In the genomic region with DNA sequence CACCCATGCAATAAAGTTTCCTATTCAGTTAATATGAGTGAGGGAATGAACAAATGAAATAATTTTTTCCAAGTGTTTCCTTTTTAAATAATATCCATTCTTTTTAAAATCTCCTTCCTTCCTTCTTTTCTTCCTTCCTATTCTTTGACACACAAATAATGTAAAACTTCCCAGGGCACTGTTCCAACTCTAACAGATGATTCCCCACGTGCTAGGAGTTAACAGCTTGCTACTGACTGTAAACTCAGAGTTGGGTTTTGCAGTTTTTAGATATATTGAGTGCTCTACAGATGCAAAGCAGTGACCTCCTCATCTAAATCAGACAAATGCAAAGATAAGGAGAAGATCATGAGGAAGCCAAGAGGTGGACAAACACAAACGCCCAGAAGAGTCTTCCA, we compare ENCODE assay signal across 25 cellular contexts. TPM values are rescaled to one million over a fixed set of nuclear protein-coding genes. Genes with fewer than 3 reads are reported as not detected.
DNase-seq lines count a peak whose midpoint lies in the region; ATAC-seq and TF ChIP-seq lines count a peak whose summit lies in the region.
"Had no signal": no experiment of that assay in that cellular context is flagged by ENCODE, and none has a peak within 500 bp of the region (broad histone marks: within the 10 kb centered on the region; RNA-seq: fewer than 3 reads in every experiment).

No MANE protein-coding gene starts in this region.

- H3K27me3 ChIP-seq in hepatocyte = no peaks in the 10 kb centered on the region
- H3K27me3 ChIP-seq in neuronal stem cell (ENCODE audit: control insufficient read depth in 3 of 3, insufficient read depth in 3 of 3, low read depth in 1 of 3, low read length in 3 of 3) = peaks cover 0 to 20% (median 0%) of the 10 kb centered on the region in 3 experiments
- peaks cover 12% of the 10 kb centered on the region for H3K27me3 ChIP-seq in CD8-positive, alpha-beta memory T cell (ENCODE audit: insufficient read depth, low read length, poor library complexity, severe bottlenecking)
- H3K27me3 ChIP-seq: MG63, uterus had no signal

- H3K9ac ChIP-seq in neuronal stem cell (ENCODE audit: low read depth, low read length, poor library complexity) = no peak overlapping the region
- H3K9ac ChIP-seq: SK-N-SH had no signal

- no peak overlapping the region for H3K18ac ChIP-seq in neuronal stem cell (ENCODE audit: low read length)

- no peak overlapping the region for H3K23ac ChIP-seq in neuronal stem cell (ENCODE audit: low read depth, low read length, poor library complexity)

- peaks cover 2% of the 10 kb centered on the region for H3K79me1 ChIP-seq in neuronal stem cell (ENCODE audit: low read depth, low read length)

- H2AFZ ChIP-seq in hepatocyte (no peak overlapping the region), neuronal stem cell (ENCODE audit: low read length) (no peak overlapping the region)

- H4K91ac ChIP-seq in neuronal stem cell (ENCODE audit: low read depth, low read length, poor library complexity) = no peak overlapping the region

- H3K4me2 ChIP-seq in hepatocyte (peak overlapping the region; percentile 66), neuronal stem cell (ENCODE audit: insufficient read depth, low read length, poor library complexity, severe bottlenecking) (no peak overlapping the region)
- H3K4me2 ChIP-seq: SK-N-SH had no signal

- DNase-seq in DMS 273 treated with DMSO at 0.1 percent for 48 hours (lab: John Stamatoyannopoulos, UW) (peak; percentile 83), NCI-H524 treated with DMSO at 0.1 percent for 48 hours (lab: John Stamatoyannopoulos, UW) (peak; percentile 21), hepatocyte (ENCODE audit: low spot score) (peak; percentile 14), neuronal stem cell (ENCODE audit: low spot score) (no peak)
- DNase-seq in CD8-positive, alpha-beta memory T cell = no peak
- DNase-seq: activated CD4-positive, alpha-beta T cell treated with anti-CD3 and anti-CD28 coated beads, Interleukin-2, amount 50 U/mL, for 4 hours; activated CD8-positive, alpha-beta memory T cell treated with anti-CD3 and anti-CD28 coated beads, Interleukin-2, amount 50 U/mL, for 48 hours; effector memory CD8-positive, alpha-beta T cell; esophagus squamous epithelium; GOT3; mammary epithelial cell; MG63; naive thymus-derived CD4-positive, alpha-beta T cell; NCI-H1417 treated with DMSO at 0.1 percent for 48 hours; NCI-H748 treated with DMSO at 0.1 percent for 48 hours; RPMI8226; SK-N-SH; uterus had no signal

- no peaks in the 10 kb centered on the region for H4K20me1 ChIP-seq in hepatocyte (ENCODE audit: insufficient read depth, poor library complexity, severe bottlenecking)

- no peak overlapping the region for H2AK5ac ChIP-seq in neuronal stem cell (ENCODE audit: low read depth, low read length)

- no peaks in the 10 kb centered on the region for H3K79me2 ChIP-seq in hepatocyte

- no peak overlapping the region for H3K4ac ChIP-seq in neuronal stem cell (ENCODE audit: low read length)

- TF ChIP-seq CTCF in hepatocyte (IDR thresholded peaks at IDR 0.05; ENCODE audit: poor library complexity) = no peak

- H2BK5ac ChIP-seq in neuronal stem cell (ENCODE audit: low read length) = no peak overlapping the region

- CTCF ChIA-PET in CD8-positive, alpha-beta memory T cell (lab: Charles Lee) = no interaction called here

- H3K9me2 ChIP-seq in hepatocyte (replicated peaks; ENCODE audit: insufficient read depth) = no peaks in the 10 kb centered on the region
- H3K9me2 ChIP-seq: SK-N-SH had no signal

- H2BK15ac ChIP-seq in neuronal stem cell (ENCODE audit: low read length) = no peak overlapping the region

- H3K14ac ChIP-seq in neuronal stem cell (ENCODE audit: low read length) = no peak overlapping the region

- no peak overlapping the region for H3K4me3 ChIP-seq in hepatocyte
- H3K4me3 ChIP-seq in neuronal stem cell (ENCODE audit: low read length in 2 of 2) = no peak overlapping the region
- H3K4me3 ChIP-seq in CD8-positive, alpha-beta memory T cell (ENCODE audit: low read length) = no peak overlapping the region
- H3K4me3 ChIP-seq: esophagus squamous epithelium, gastroesophageal sphincter, MG63, uterus had no signal

- no peaks in the 10 kb centered on the region for H3K9me3 ChIP-seq in hepatocyte (ENCODE audit: low read depth)
- H3K9me3 ChIP-seq in neuronal stem cell (replicated peaks in 1 of 2; ENCODE audit: control insufficient read depth in 2 of 2, insufficient read depth in 1 of 2, low read depth in 1 of 2, low read length in 2 of 2) = peaks cover 0 to 11% of the 10 kb centered on the region in 2 donors
- no peaks in the 10 kb centered on the region for H3K9me3 ChIP-seq in CD8-positive, alpha-beta memory T cell (ENCODE audit: low read length)
- H3K9me3 ChIP-seq: esophagus squamous epithelium, SK-N-SH, uterus had no signal

- WGBS in hepatocyte (ENCODE audit: low lambda C conversion rate, missing lambda C conversion rate) = 13% methylated on average over 2 of the region's 2 CpGs
- no CpG with 5 or more reads among the region's 2 CpGs for WGBS in neuronal stem cell (ENCODE audit: extremely low coverage in 2 of 2, insufficient read length in 2 of 2, insufficient replicate concordance in 1 of 2), 2 donors

- no peak for ATAC-seq in GM21515 (IDR thresholded peaks at IDR 0.05; ENCODE audit: unreplicated experiment)
- ATAC-seq in HG03097 (IDR thresholded peaks at IDR 0.05; ENCODE audit: low FRiP score, unreplicated experiment) = no peak
- ATAC-seq in HG02623 (IDR thresholded peaks at IDR 0.05; ENCODE audit: unreplicated experiment) = no peak
- ATAC-seq: effector memory CD8-positive, alpha-beta T cell; gastroesophageal sphincter; naive thymus-derived CD4-positive, alpha-beta T cell; sciatic nerve had no signal

- H3K4me1 Mint-ChIP-seq in CD8-positive, alpha-beta memory T cell = peaks cover 2 to 10% (median 7%) of the 10 kb centered on the region in 3 donors

- H2BK120ac ChIP-seq in neuronal stem cell (ENCODE audit: low read depth, low read length) = no peak overlapping the region

- no peak overlapping the region for H2BK12ac ChIP-seq in neuronal stem cell (ENCODE audit: low read length)

- peaks cover 0 to 3% (median 0%) of the 10 kb centered on the region in 3 donors for H3K36me3 Mint-ChIP-seq in CD8-positive, alpha-beta memory T cell

- peaks cover 9 to 59% of the 10 kb centered on the region in 2 donors for H3K27me3 Mint-ChIP-seq in CD8-positive, alpha-beta memory T cell

- H3K9me3 Mint-ChIP-seq in CD8-positive, alpha-beta memory T cell = no peaks in the 10 kb centered on the region
- H3K9me3 Mint-ChIP-seq: activated T-helper 2 cell treated with anti-CD3 and anti-CD28 coated beads, Interferon-gamma antibody, Interleukin-2, Interleukin-4, amounts not matched to agents 10 μg/mL and 5 μg/mL and 100 μg/mL, durations not matched to agents 14 hours and 24 hours and 36 hours; effector memory CD8-positive, alpha-beta T cell had no signal

- H3K4me1 ChIP-seq in hepatocyte (ENCODE audit: insufficient read depth) = peaks cover 32% of the 10 kb centered on the region
- H3K4me1 ChIP-seq in neuronal stem cell (ENCODE audit: control insufficient read depth in 2 of 2, insufficient read depth in 1 of 2, low read depth in 1 of 2, low read length in 2 of 2) = peaks cover 17 to 22% of the 10 kb centered on the region in 2 donors
- H3K4me1 ChIP-seq in CD8-positive, alpha-beta memory T cell (ENCODE audit: insufficient read depth, low read length) = peaks cover 4% of the 10 kb centered on the region
- H3K4me1 ChIP-seq: gastroesophageal sphincter, uterus had no signal

- H3K27ac ChIP-seq in hepatocyte = peak overlapping the region; percentile 0
- peak overlapping the region; percentile 87 for H3K27ac ChIP-seq in neuronal stem cell (replicated peaks; ENCODE audit: low read length)
- no peak overlapping the region for H3K27ac ChIP-seq in CD8-positive, alpha-beta memory T cell (ENCODE audit: low read depth, low read length)
- H3K27ac ChIP-seq: esophagus squamous epithelium, gastroesophageal sphincter, uterus had no signal

- no peak overlapping the region for H3K27ac Mint-ChIP-seq in CD8-positive, alpha-beta memory T cell
- H3K27ac Mint-ChIP-seq: activated naive CD8-positive, alpha-beta T cell; activated T-helper 2 cell treated with anti-CD3 and anti-CD28 coated beads, Interferon-gamma antibody, Interleukin-2, Interleukin-4, amounts not matched to agents 10 μg/mL and 5 μg/mL and 100 μg/mL, durations not matched to agents 14 hours and 24 hours and 36 hours; effector memory CD8-positive, alpha-beta T cell; naive thymus-derived CD4-positive, alpha-beta T cell had no signal

- no peak overlapping the region for H3K4me3 Mint-ChIP-seq in CD8-positive, alpha-beta memory T cell
- H3K4me3 Mint-ChIP-seq: activated naive CD8-positive, alpha-beta T cell; effector memory CD8-positive, alpha-beta T cell; naive thymus-derived CD4-positive, alpha-beta T cell had no signal

- POLR2A ChIA-PET in CD8-positive, alpha-beta memory T cell (lab: Charles Lee) = no interaction called here

- H4K8ac ChIP-seq in neuronal stem cell (ENCODE audit: low read depth, low read length) = no peak overlapping the region

- no peaks in the 10 kb centered on the region for H3K36me3 ChIP-seq in hepatocyte (replicated peaks; ENCODE audit: insufficient read depth, low read depth)
- no peaks in the 10 kb centered on the region for H3K36me3 ChIP-seq in neuronal stem cell (replicated peaks in 1 of 2; ENCODE audit: control insufficient read depth in 2 of 2, insufficient read depth in 2 of 2, low read length in 2 of 2)
- no peaks in the 10 kb centered on the region for H3K36me3 ChIP-seq in CD8-positive, alpha-beta memory T cell (ENCODE audit: insufficient read depth, low read length)
- H3K36me3 ChIP-seq: esophagus squamous epithelium, gastroesophageal sphincter, MG63, uterus had no signal

RNA-seq across cellular contexts. Expression of a gene that starts 54.0 kb away (rescaled TPM):
- 11.9 and 14.5 TPM in 2 replicates for total RNA-seq in hepatocyte
- 11.9 and 12.1 TPM in 2 replicates for polyA plus RNA-seq in hepatocyte
- 28.0 TPM for polyA plus RNA-seq in neuronal stem cell (2013, experiment 1 of 2)
- polyA plus RNA-seq in neuronal stem cell (2013, experiment 2 of 2) = 30.2 TPM
- 10 to 100 TPM; 12.3 to 13.5 TPM for total RNA-seq in CD8-positive, alpha-beta memory T cell
- polyA plus RNA-seq in CD8-positive, alpha-beta memory T cell = 11.8 TPM

Comparison
In these comparisons a context has a peak if more than half of its experiments do, and no peak if none do; other contexts are left out.
1. DNase-seq: peak in DMS 273 treated with DMSO at 0.1 percent for 48 hours (single experiment), NCI-H524 treated with DMSO at 0.1 percent for 48 hours (single experiment) and hepatocyte (single experiment); none in neuronal stem cell (single experiment) and CD8-positive, alpha-beta memory T cell (0 of 5).